17 cellular contexts compared by ENCODE assay signal in the genomic region with DNA sequence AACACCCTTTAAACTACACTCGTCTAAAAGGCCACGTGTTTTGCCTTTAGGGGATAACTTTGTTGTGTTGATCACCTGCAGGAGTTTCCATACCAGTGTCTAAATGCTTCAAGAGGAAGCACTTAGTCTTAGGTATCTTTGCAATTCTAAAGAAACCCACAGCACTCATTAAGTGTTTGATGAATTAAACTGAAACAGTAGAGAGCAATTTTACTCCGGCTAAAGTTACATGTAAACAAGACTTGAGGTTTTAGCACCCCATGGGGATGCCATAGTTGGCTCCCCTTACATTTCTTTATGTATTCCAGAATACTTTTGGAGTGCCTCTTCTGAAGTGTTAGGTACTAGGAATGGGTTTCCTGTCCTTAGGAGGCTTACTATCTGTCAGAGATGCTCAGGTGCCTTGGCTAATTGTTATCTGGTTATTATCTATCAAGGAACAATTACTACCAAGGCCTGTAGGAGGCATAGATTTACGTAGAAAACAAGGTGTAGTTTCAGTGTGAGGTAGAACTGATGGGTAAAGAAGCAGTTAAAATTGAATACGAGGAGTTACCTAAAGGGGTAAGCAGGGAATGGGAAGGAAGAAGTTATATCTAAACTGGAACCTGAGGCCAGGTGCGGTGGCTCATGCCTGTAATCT.
"Had no signal": no experiment of that assay in that cellular context is flagged by ENCODE, and none has a peak within 500 bp of the region (broad histone marks: within the 10 kb centered on the region; RNA-seq: fewer than 3 reads in every experiment).

No MANE protein-coding gene starts in this region.

- H3K4me3 ChIP-seq: cardiac muscle cell, colonic mucosa, heart left ventricle, left lung, psoas muscle, right lobe of liver, transverse colon had no signal

- H3K4me3 Mint-ChIP-seq: activated T-cell treated with anti-CD3 and anti-CD28 coated beads, Interleukin-2, amount 50 U/mL, for 4 hours; memory B cell; natural killer cell had no signal

- H3K36me3 Mint-ChIP-seq: memory B cell, natural killer cell had no signal

- H3K9me3 ChIP-seq: colonic mucosa, heart left ventricle, left lung, psoas muscle, right lobe of liver, transverse colon had no signal

- ATAC-seq: heart left ventricle, left lung, natural killer cell, psoas muscle, right lobe of liver had no signal

- H3K9me3 Mint-ChIP-seq: activated T-cell treated with anti-CD3 and anti-CD28 coated beads, Interleukin-2, amount 50 U/mL, for 4 hours; memory B cell; natural killer cell had no signal

- H3K27ac Mint-ChIP-seq: memory B cell, natural killer cell had no signal

- H3K27me3 Mint-ChIP-seq: memory B cell had no signal

- H3K36me3 ChIP-seq: cardiac muscle cell, colonic mucosa, heart left ventricle, left lung, right lobe of liver, transverse colon had no signal

- H3K27me3 ChIP-seq: cardiac muscle cell, colonic mucosa, heart left ventricle, left lung, right lobe of liver, transverse colon had no signal

- DNase-seq: activated CD4-positive, alpha-beta T cell treated with anti-CD3 and anti-CD28 coated beads for 48 hours; activated naive CD4-positive, alpha-beta T cell; activated T-cell treated with anti-CD3 and anti-CD28 coated beads, Interleukin-2, amount 50 U/mL, for 4 hours; colonic mucosa; heart left ventricle; islet precursor cell; left lung; natural killer cell; nucleus accumbens; psoas muscle; right lobe of liver; stimulated activated naive CD4-positive, alpha-beta T cell; substantia nigra; T1000; transverse colon had no signal
